In the genomic region with DNA sequence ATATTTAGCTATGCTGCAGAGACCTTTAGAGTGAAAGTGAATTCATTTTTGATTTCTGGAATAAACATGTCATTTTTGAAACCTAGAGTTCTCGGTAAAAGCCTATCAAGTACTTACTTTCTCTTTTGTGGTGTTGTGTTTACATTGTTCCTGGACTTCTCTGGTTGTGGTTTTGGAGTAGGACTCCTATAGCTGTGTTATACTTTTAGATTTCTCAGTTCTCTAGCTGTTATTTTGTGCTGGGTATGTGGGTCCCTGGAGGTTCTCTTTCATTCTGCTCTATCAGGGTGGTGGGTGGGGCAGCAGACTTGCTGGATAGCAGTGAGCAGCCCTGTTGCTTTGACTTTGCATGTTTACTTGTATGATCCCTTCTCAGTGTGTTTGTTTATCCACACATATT, we compare ENCODE assay signal across 8 cellular contexts. TPM values are rescaled to one million over a fixed set of nuclear protein-coding genes. Genes with fewer than 3 reads are reported as not detected.
DNase-seq lines count a peak whose midpoint lies in the region; ATAC-seq and TF ChIP-seq lines count a peak whose summit lies in the region.

No MANE protein-coding gene starts in this region.

- H3K27me3 ChIP-seq in suprapubic skin: no peaks in the 10 kb centered on the region
- no peaks in the 10 kb centered on the region for H3K27me3 ChIP-seq in H7 (ENCODE audit: control insufficient read depth, insufficient read depth, low read length)

- TF ChIP-seq EP300 in suprapubic skin (IDR thresholded peaks at IDR 0.05): no peak

- ATAC-seq in GM21825 (IDR thresholded peaks at IDR 0.05; ENCODE audit: unreplicated experiment): peak; percentile 88

- H3K4me3 Mint-ChIP-seq in glutamatergic neuron (ENCODE audit: unreplicated experiment): no peak overlapping the region

- TF ChIP-seq CTCF in suprapubic skin (IDR thresholded peaks at IDR 0.05): no peak
- no peak for TF ChIP-seq CTCF in glutamatergic neuron (IDR thresholded peaks at IDR 0.05; ENCODE audit: partially characterized antibody, unreplicated experiment)

- peaks cover 4% of the 10 kb centered on the region for H3K4me1 Mint-ChIP-seq in glutamatergic neuron (ENCODE audit: low read depth, unreplicated experiment)

- no peak overlapping the region for H3K27ac Mint-ChIP-seq in glutamatergic neuron (ENCODE audit: unreplicated experiment)

- no peak for TF ChIP-seq POLR2A in erythroblast (IDR thresholded peaks at IDR 0.05; ENCODE audit: low read length)
- no peak for TF ChIP-seq POLR2A in suprapubic skin (IDR thresholded peaks at IDR 0.05)

- no peaks in the 10 kb centered on the region for H3K36me3 Mint-ChIP-seq in glutamatergic neuron (ENCODE audit: unreplicated experiment)

- H3K27me3 Mint-ChIP-seq in glutamatergic neuron (ENCODE audit: unreplicated experiment): no peaks in the 10 kb centered on the region

- peak overlapping the region; percentile 3 for H3K4me3 ChIP-seq in suprapubic skin
- no peak overlapping the region for H3K4me3 ChIP-seq in H7 (ENCODE audit: insufficient read depth, low read depth, low read length)

- WGBS in suprapubic skin: 33% methylated on average over 1 of the region's 1 CpG

- H3K9me3 ChIP-seq in suprapubic skin: no peaks in the 10 kb centered on the region

- H3K4me1 ChIP-seq in suprapubic skin: no peaks in the 10 kb centered on the region

- peak; percentile 28 for DNase-seq in DMS79 treated with DMSO at 0.1 percent for 48 hours (lab: John Stamatoyannopoulos, UW)
- DNase-seq in DMS79 (lab: John Stamatoyannopoulos, UW): no peak
- DNase-seq in NCI-H2107 (lab: John Stamatoyannopoulos, UW): peak; percentile 6
- peak; percentile 43 to 64 for DNase-seq in erythroblast (lab: John Stamatoyannopoulos, UW)
- no peak for DNase-seq in suprapubic skin (ENCODE audit: low spot score in 2 of 2)
- no peak for DNase-seq in glutamatergic neuron
- no peak for DNase-seq in H7

- H3K27ac ChIP-seq in suprapubic skin: no peak overlapping the region

- H3K9me3 Mint-ChIP-seq in glutamatergic neuron (ENCODE audit: unreplicated experiment): no peaks in the 10 kb centered on the region

- H3K36me3 ChIP-seq in suprapubic skin (peaks cover 15% of the 10 kb centered on the region), H7 (replicated peaks; ENCODE audit: control insufficient read depth, insufficient read depth, low read length) (peaks cover 3% of the 10 kb centered on the region)

RNA-seq across cellular contexts. Expression of gene MSMO1, which starts 25.6 kb away (rescaled TPM):
- 100 to 1,000 TPM in 3 of 4 donors, 10 to 100 TPM in 1; 48.8 to 173 (median 133) TPM for total RNA-seq in suprapubic skin
- total RNA-seq in glutamatergic neuron (ENCODE audit: unreplicated experiment): 180 TPM
- total RNA-seq in H7 (2014; rRNA removed; shearing (Covaris generic)): 217 and 280 TPM in 2 replicates

Comparison
In these comparisons a context has a peak if more than half of its experiments do, and no peak if none do; other contexts are left out.
1. DNase-seq: peak in DMS79 treated with DMSO at 0.1 percent for 48 hours (single experiment), NCI-H2107 (single experiment) and erythroblast (2 of 2); none in DMS79 (single experiment), suprapubic skin (0 of 2), glutamatergic neuron (single experiment) and H7 (single experiment).